3 cellular contexts compared by ENCODE assay signal in the genomic region with DNA sequence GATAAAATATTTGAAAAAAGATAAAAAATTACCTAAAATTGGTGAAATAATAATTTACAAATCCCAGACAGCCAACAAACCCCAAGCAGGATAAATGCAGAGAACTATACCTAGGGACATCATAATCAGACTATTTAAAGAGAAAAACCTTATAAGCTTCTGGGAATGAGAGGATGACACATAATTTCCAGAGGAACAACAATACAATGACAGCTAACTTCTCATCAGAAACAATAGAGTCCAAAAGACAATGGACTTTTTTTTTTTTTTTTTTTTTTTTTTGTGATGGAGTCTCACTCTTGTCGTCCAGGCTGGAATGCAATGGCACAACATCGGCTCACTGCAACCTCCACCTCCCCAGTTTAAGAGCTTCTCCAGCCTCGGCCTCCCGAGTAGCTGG.
TF ChIP-seq lines count a peak whose summit lies in the region.

No MANE protein-coding gene starts in this region.

TF ChIP-seq in HepG2, 621 proteins besides CTCF, POLR2A, EP300 and RAD21:
- TF ChIP-seq SP4 (CRISPR knock-in tag; IDR thresholded peaks at IDR 0.05) (no peak), SIX1 (CRISPR knock-in tag; IDR thresholded peaks at IDR 0.05; ENCODE audit: borderline replicate concordance) (no peak), ELF3 (CRISPR knock-in tag; IDR thresholded peaks at IDR 0.05) (no peak), ZNF317 (CRISPR knock-in tag; IDR thresholded peaks at IDR 0.05) (peak; percentile 86), ZNF766 (CRISPR knock-in tag; IDR thresholded peaks at IDR 0.05; ENCODE audit: borderline replicate concordance) (no peak)

TF ChIP-seq in K562, 482 proteins besides CTCF, POLR2A, EP300 and RAD21 (continued from another document):
- TF ChIP-seq, protein P1, sequence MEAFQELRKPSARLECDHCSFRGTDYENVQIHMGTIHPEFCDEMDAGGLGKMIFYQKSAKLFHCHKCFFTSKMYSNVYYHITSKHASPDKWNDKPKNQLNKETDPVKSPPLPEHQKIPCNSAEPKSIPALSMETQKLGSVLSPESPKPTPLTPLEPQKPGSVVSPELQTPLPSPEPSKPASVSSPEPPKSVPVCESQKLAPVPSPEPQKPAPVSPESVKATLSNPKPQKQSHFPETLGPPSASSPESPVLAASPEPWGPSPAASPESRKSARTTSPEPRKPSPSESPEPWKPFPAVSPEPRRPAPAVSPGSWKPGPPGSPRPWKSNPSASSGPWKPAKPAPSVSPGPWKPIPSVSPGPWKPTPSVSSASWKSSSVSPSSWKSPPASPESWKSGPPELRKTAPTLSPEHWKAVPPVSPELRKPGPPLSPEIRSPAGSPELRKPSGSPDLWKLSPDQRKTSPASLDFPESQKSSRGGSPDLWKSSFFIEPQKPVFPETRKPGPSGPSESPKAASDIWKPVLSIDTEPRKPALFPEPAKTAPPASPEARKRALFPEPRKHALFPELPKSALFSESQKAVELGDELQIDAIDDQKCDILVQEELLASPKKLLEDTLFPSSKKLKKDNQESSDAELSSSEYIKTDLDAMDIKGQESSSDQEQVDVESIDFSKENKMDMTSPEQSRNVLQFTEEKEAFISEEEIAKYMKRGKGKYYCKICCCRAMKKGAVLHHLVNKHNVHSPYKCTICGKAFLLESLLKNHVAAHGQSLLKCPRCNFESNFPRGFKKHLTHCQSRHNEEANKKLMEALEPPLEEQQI (IDR thresholded peaks at IDR 0.05), result no peak
- peak; percentile 50; the same call in 1 of the 2 replicates for TF ChIP-seq ZNF384 (IDR thresholded peaks at IDR 0.05; ENCODE audit: low read depth, low read length)
- no peak for TF ChIP-seq ZNF217 (CRISPR knock-in tag; IDR thresholded peaks at IDR 0.05)
- TF ChIP-seq ZMIZ1 (IDR thresholded peaks at IDR 0.05; ENCODE audit: low read depth in 2 of 2, low read length in 2 of 2), result no peak
- TF ChIP-seq ZNF354B (CRISPR knock-in tag; IDR thresholded peaks at IDR 0.05), result no peak
- TF ChIP-seq GTF3C2 (IDR thresholded peaks at IDR 0.05; ENCODE audit: borderline replicate concordance, extremely low read depth, insufficient read length), result no peak
- TF ChIP-seq PURB (CRISPR knock-in tag; IDR thresholded peaks at IDR 0.05; ENCODE audit: low read depth), result no peak
- TF ChIP-seq THRAP3 (IDR thresholded peaks at IDR 0.05; ENCODE audit: borderline replicate concordance), result no peak
- no peak for TF ChIP-seq COPS2 (conservative IDR thresholded peaks at IDR 0.05)
- TF ChIP-seq, protein P2, sequence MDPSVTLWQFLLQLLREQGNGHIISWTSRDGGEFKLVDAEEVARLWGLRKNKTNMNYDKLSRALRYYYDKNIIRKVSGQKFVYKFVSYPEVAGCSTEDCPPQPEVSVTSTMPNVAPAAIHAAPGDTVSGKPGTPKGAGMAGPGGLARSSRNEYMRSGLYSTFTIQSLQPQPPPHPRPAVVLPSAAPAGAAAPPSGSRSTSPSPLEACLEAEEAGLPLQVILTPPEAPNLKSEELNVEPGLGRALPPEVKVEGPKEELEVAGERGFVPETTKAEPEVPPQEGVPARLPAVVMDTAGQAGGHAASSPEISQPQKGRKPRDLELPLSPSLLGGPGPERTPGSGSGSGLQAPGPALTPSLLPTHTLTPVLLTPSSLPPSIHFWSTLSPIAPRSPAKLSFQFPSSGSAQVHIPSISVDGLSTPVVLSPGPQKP (CRISPR knock-in tag; IDR thresholded peaks at IDR 0.05), result no peak
- TF ChIP-seq FOSL1 (tag; conservative IDR thresholded peaks at IDR 0.05), result 0 out of 2 replicates have a peak, but pooled peaks have one; percentile 19
- no peak for TF ChIP-seq GATAD2B (IDR thresholded peaks at IDR 0.05; ENCODE audit: borderline replicate concordance)

TF ChIP-seq in endothelial cell of umbilical vein, 7 proteins besides CTCF, POLR2A, EP300 and RAD21:
- TF ChIP-seq POLR2AphosphoS5 (IDR thresholded peaks at IDR 0.05; ENCODE audit: insufficient read depth, low read depth, low read length), result no peak
- no peak for TF ChIP-seq EZH2 (IDR thresholded peaks at IDR 0.05; ENCODE audit: borderline replicate concordance, low read depth, low read length, severe bottlenecking)
- TF ChIP-seq JUN (IDR thresholded peaks at IDR 0.05; ENCODE audit: borderline replicate concordance, insufficient read depth, insufficient read length, low read depth), result no peak
- TF ChIP-seq FOS (IDR thresholded peaks at IDR 0.05; ENCODE audit: borderline replicate concordance, insufficient read depth, low read length), result no peak
- TF ChIP-seq MYC (IDR thresholded peaks at IDR 0.05; ENCODE audit: low read depth, low read length), result no peak
- no peak for TF ChIP-seq GATA2 (IDR thresholded peaks at IDR 0.05; ENCODE audit: insufficient read depth, insufficient read length, low read depth, low read length)
- TF ChIP-seq, protein P3, sequence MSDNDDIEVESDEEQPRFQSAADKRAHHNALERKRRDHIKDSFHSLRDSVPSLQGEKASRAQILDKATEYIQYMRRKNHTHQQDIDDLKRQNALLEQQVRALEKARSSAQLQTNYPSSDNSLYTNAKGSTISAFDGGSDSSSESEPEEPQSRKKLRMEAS (IDR thresholded peaks at IDR 0.05; ENCODE audit: insufficient read depth, insufficient read length), result no peak
